In genomic region chr4:39427477-39428119, GRCh38 we compare ENCODE assay signal across 1 cellular context.
TF ChIP-seq lines count a peak whose summit lies in the region.

No MANE protein-coding gene starts in this region.

TF ChIP-seq in HEK293, 187 proteins besides CTCF, POLR2A, EP300 and RAD21 (continued from another document):
- peak; percentile 39; the same call in 1 of the 2 replicates for TF ChIP-seq PRDM6 (tag by site-specific recombination; IDR thresholded peaks at IDR 0.05)
- TF ChIP-seq ZNF621 (tag by site-specific recombination; IDR thresholded peaks at IDR 0.05) = no peak
- TF ChIP-seq ZFP37 (tag by site-specific recombination; IDR thresholded peaks at IDR 0.05) = no peak
- TF ChIP-seq HIC1 (tag by site-specific recombination; IDR thresholded peaks at IDR 0.05) = no peak
- TF ChIP-seq ZIC2 (tag by site-specific recombination; IDR thresholded peaks at IDR 0.05) = no peak
- no peak for TF ChIP-seq ZNF148 (tag by site-specific recombination; IDR thresholded peaks at IDR 0.05; ENCODE audit: borderline replicate concordance)
- TF ChIP-seq ATF2 (tag by site-specific recombination; IDR thresholded peaks at IDR 0.05; ENCODE audit: low read depth) = no peak
